ENCODE assay signal across 13 cellular contexts in genomic region chr17:39863244-39863917, GRCh38. TPM values are rescaled to one million over a fixed set of nuclear protein-coding genes. Genes with fewer than 3 reads are reported as not detected.
DNase-seq lines count a peak whose midpoint lies in the region; ATAC-seq, FAIRE-seq and TF ChIP-seq lines count a peak whose summit lies in the region.
"Had no signal": no experiment of that assay in that cellular context is flagged by ENCODE, and none has a peak within 500 bp of the region (broad histone marks: within the 10 kb centered on the region; RNA-seq: fewer than 3 reads in every experiment).

No MANE protein-coding gene starts in this region.

- DNase-seq in right cardiac atrium (no peak), left ventricle myocardium superior (no peak), keratinocyte (ENCODE audit: low read depth, low spot score) (no peak), upper lobe of right lung (no peak), CD1c-positive myeloid dendritic cell (ENCODE audit: extremely low spot score) (no peak), germinal center (ENCODE audit: low spot score) (no peak), 8988T (no peak)
- DNase-seq: brain microvascular endothelial cell, NCI-H1436 treated with DMSO at 0.1 percent for 48 hours had no signal

- ATAC-seq in right cardiac atrium (peak in 1 of 2 donors; percentile 21), left ventricle myocardium superior (no peak), upper lobe of right lung (no peak)

- TF ChIP-seq CTCF in VCaP (conservative IDR thresholded peaks at IDR 0.05) (no peak), keratinocyte (optimal IDR thresholded peaks at IDR 0.05 in 1 of 3, IDR thresholded peaks at IDR 0.05 in 1 of 3, conservative IDR thresholded peaks at IDR 0.05 in 1 of 3; ENCODE audit: extremely low read depth in 1 of 3, insufficient read depth in 2 of 3, low read length in 3 of 3) (no peak), upper lobe of right lung (IDR thresholded peaks at IDR 0.05) (no peak)

- dilution Hi-C loops in keratinocyte (cut with MboI; ENCODE audit: extremely low pct_ligation_motif_present, low sequenced_read_pairs): no loop called here

- H3K27ac ChIP-seq in right cardiac atrium (ENCODE audit: low read length) (no peak overlapping the region), VCaP (peak overlapping the region; percentile 22; the same call in 1 of the 2 replicates), keratinocyte (ENCODE audit: control insufficient read depth, insufficient read depth, low read length) (no peak overlapping the region), upper lobe of right lung (peak overlapping the region; percentile 52)
- H3K27ac ChIP-seq: brain microvascular endothelial cell had no signal

- H3K9ac ChIP-seq in keratinocyte (ENCODE audit: control insufficient read depth, extremely low read depth, insufficient read depth, low read length): no peak overlapping the region

- intact Hi-C loops in right cardiac atrium (cut with DNase I): no loop called here
- intact Hi-C loops in left ventricle myocardium superior (cut with micrococcal nuclease): no loop called here
- intact Hi-C loops in upper lobe of right lung (cut with DNase I): no loop called here

- no peak for FAIRE-seq in keratinocyte (lab: Jason Lieb, UNC)

- H3K4me3 ChIP-seq in right cardiac atrium (ENCODE audit: low read length) (peak overlapping the region; percentile 12), keratinocyte (ENCODE audit: control insufficient read depth in 2 of 3, extremely low read depth in 1 of 3, insufficient read depth in 2 of 3, low read depth in 1 of 3, low read length in 3 of 3) (peak overlapping the region in 1 of 3 experiments; percentile 22), upper lobe of right lung (peak overlapping the region; percentile 43)

- H3K9me3 ChIP-seq in right cardiac atrium (ENCODE audit: control insufficient read depth, low read length) (peaks cover 3% of the 10 kb centered on the region), keratinocyte (ENCODE audit: control insufficient read depth, low read depth, low read length) (no peaks in the 10 kb centered on the region), upper lobe of right lung (no peaks in the 10 kb centered on the region)

- H3K79me2 ChIP-seq in keratinocyte (ENCODE audit: control insufficient read depth, insufficient read depth, low read length): no peaks in the 10 kb centered on the region

- H3K9me1 ChIP-seq in keratinocyte (ENCODE audit: control insufficient read depth, extremely low read depth, insufficient read depth, low read length): no peaks in the 10 kb centered on the region

- H3K4me1 ChIP-seq in right cardiac atrium (ENCODE audit: control insufficient read depth, insufficient read depth, low read length): no peaks in the 10 kb centered on the region
- H3K4me1 ChIP-seq in keratinocyte (ENCODE audit: control insufficient read depth, extremely low read depth, insufficient read depth, low read length): no peaks in the 10 kb centered on the region
- peaks cover 11% of the 10 kb centered on the region for H3K4me1 ChIP-seq in upper lobe of right lung

- H3K36me3 ChIP-seq in keratinocyte (ENCODE audit: control insufficient read depth in 2 of 2, extremely low read depth in 1 of 2, insufficient read depth in 2 of 2, low read length in 2 of 2) (no peaks in the 10 kb centered on the region), upper lobe of right lung (no peaks in the 10 kb centered on the region)
- H3K36me3 ChIP-seq: brain microvascular endothelial cell had no signal

- WGBS in right cardiac atrium: 56% methylated on average over 7 of the region's 7 CpGs

- H3K27me3 ChIP-seq in right cardiac atrium (ENCODE audit: control insufficient read depth, insufficient read depth) (peaks cover 11% of the 10 kb centered on the region), keratinocyte (ENCODE audit: control insufficient read depth, extremely low read depth, insufficient read depth, low read length) (peaks cover 57% of the 10 kb centered on the region), upper lobe of right lung (peaks cover 43% of the 10 kb centered on the region)

- no peak overlapping the region for H2AFZ ChIP-seq in keratinocyte (ENCODE audit: control insufficient read depth, low read length)

- H4K20me1 ChIP-seq in keratinocyte (ENCODE audit: control insufficient read depth, extremely low read depth, insufficient read depth, low read length): no peaks in the 10 kb centered on the region

- H3K4me2 ChIP-seq in keratinocyte (ENCODE audit: control insufficient read depth, extremely low read depth, insufficient read depth, low read depth, low read length): peak overlapping the region; percentile 41

RNA-seq across cellular contexts. Expression of gene IKZF3, which starts 0.7 kb away (rescaled TPM):
- total RNA-seq in right cardiac atrium (1 to 10 TPM in 1 of 4 donors, under 1 TPM in 3; 0.28 to 1.3 (median 0.71) TPM), left ventricle myocardium superior (0.42 TPM), upper lobe of right lung (8.2 TPM)
- polyA plus RNA-seq in right cardiac atrium (0.14 TPM), keratinocyte (0.04 TPM in 1 of 3 replicates, not detected in the others)
- polyA plus RNA-seq in keratinocyte (2011; ENCODE audit: low read depth): not detected
- polyA plus RNA-seq in keratinocyte (2011; cell fraction: cytosol; rRNA removed): not detected in 2 replicates
- not detected in 2 replicates for polyA plus RNA-seq in keratinocyte (2011; cell fraction: nucleus; rRNA removed)
- polyA plus RNA-seq in keratinocyte (2012; ENCODE audit: low replicate concordance): 0.08 TPM in 1 of 2 replicates, not detected in the other
- 0.23 TPM in 1 of 3 replicates, not detected in the others for polyA minus RNA-seq in keratinocyte
- polyA minus RNA-seq in keratinocyte (2011; cell fraction: cytosol; rRNA and poly(A)+ RNA removed): not detected
- not detected in 2 replicates for polyA minus RNA-seq in keratinocyte (2011; cell fraction: nucleus; rRNA and poly(A)+ RNA removed)
- total RNA-seq: RPMI7951 had no signal

RNA-seq across cellular contexts. Expression of gene ZPBP2, which starts 4.6 kb away (rescaled TPM):
- total RNA-seq in right cardiac atrium: not detected
- not detected for polyA plus RNA-seq in right cardiac atrium
- not detected for total RNA-seq in left ventricle myocardium superior
- polyA plus RNA-seq in keratinocyte: not detected in 3 replicates
- polyA plus RNA-seq in keratinocyte (2011; ENCODE audit: low read depth): not detected
- polyA plus RNA-seq in keratinocyte (2011; cell fraction: cytosol; rRNA removed): not detected in 2 replicates
- polyA plus RNA-seq in keratinocyte (2011; cell fraction: nucleus; rRNA removed): not detected in 2 replicates
- not detected in 2 replicates for polyA plus RNA-seq in keratinocyte (2012; ENCODE audit: low replicate concordance)
- polyA minus RNA-seq in keratinocyte: not detected in 3 replicates
- polyA minus RNA-seq in keratinocyte (2011; cell fraction: cytosol; rRNA and poly(A)+ RNA removed): not detected
- not detected in 2 replicates for polyA minus RNA-seq in keratinocyte (2011; cell fraction: nucleus; rRNA and poly(A)+ RNA removed)
- total RNA-seq in upper lobe of right lung: not detected
- total RNA-seq: fibroblast of villous mesenchyme, RPMI7951, subcutaneous adipose tissue had no signal

RNA-seq across cellular contexts. Expression of gene GSDMB, which starts 55.1 kb away (rescaled TPM):
- 1 to 10 TPM; 1.9 to 2.9 (median 2.4) TPM for total RNA-seq in right cardiac atrium
- polyA plus RNA-seq in right cardiac atrium: 1.8 TPM
- total RNA-seq in left ventricle myocardium superior: 2.6 TPM
- polyA plus RNA-seq in keratinocyte: 2.3 to 10.5 TPM (median 7.1 TPM) in 3 replicates
- 39.5 TPM for polyA plus RNA-seq in keratinocyte (2011; ENCODE audit: low read depth)
- polyA plus RNA-seq in keratinocyte (2011; cell fraction: cytosol; rRNA removed): 0.64 and 1.1 TPM in 2 replicates
- 48.0 and 59.3 TPM in 2 replicates for polyA plus RNA-seq in keratinocyte (2011; cell fraction: nucleus; rRNA removed)
- polyA plus RNA-seq in keratinocyte (2012; ENCODE audit: low replicate concordance): 2.0 and 17.2 TPM in 2 replicates
- 0.30 to 8.0 TPM (median 6.1 TPM) in 3 replicates for polyA minus RNA-seq in keratinocyte
- polyA minus RNA-seq in keratinocyte (2011; cell fraction: cytosol; rRNA and poly(A)+ RNA removed): not detected
- 7.0 and 14.3 TPM in 2 replicates for polyA minus RNA-seq in keratinocyte (2011; cell fraction: nucleus; rRNA and poly(A)+ RNA removed)
- total RNA-seq in upper lobe of right lung: 13.5 TPM

Comparison
In these comparisons a context has a peak if more than half of its experiments do, and no peak if none do; other contexts are left out.
1. H3K27ac ChIP-seq: peak in VCaP (single experiment) and upper lobe of right lung (single experiment); none in right cardiac atrium (single experiment) and keratinocyte (single experiment).